13 cellular contexts compared by ENCODE assay signal in genomic region chr16:79283578-79283977, GRCh38.
A peak's percentile ranks its signal among the peaks of the same experiment; 100 is the strongest.
DNase-seq lines count a peak whose midpoint lies in the region; ATAC-seq and TF ChIP-seq lines count a peak whose summit lies in the region.
"Had no signal": no experiment of that assay in that cellular context is flagged by ENCODE, and none has a peak within 500 bp of the region (broad histone marks: within the 10 kb centered on the region; RNA-seq: fewer than 3 reads in every experiment).

No MANE protein-coding gene starts in this region.

- peak overlapping the region; percentile 25 for H3K4me3 Mint-ChIP-seq in natural killer cell

- intact Hi-C loops in natural killer cell (cut with micrococcal nuclease), result no loop called here

- H3K27me3 Mint-ChIP-seq in natural killer cell (ENCODE audit: low read depth in 2 of 2), result peaks cover 0 to 3% of the 10 kb centered on the region in 2 donors

- TF ChIP-seq CTCF in natural killer cell (IDR thresholded peaks at IDR 0.05), result no peak

- ATAC-seq in GM18517 (IDR thresholded peaks at IDR 0.05; ENCODE audit: unreplicated experiment) (peak; percentile 47), GM21737 (IDR thresholded peaks at IDR 0.05; ENCODE audit: unreplicated experiment) (peak; percentile 46), natural killer cell (peak; percentile 46 to 62 (median 52)), HG03196 (IDR thresholded peaks at IDR 0.05; ENCODE audit: unreplicated experiment) (no peak), HG02623 (IDR thresholded peaks at IDR 0.05; ENCODE audit: unreplicated experiment) (no peak)
- ATAC-seq: HCT116, SK-N-SH treated with all-trans-retinoic acid at 6 μM for 48 hours had no signal

- H3K9me3 Mint-ChIP-seq in natural killer cell, result no peaks in the 10 kb centered on the region

- peaks cover 36 to 56% of the 10 kb centered on the region in 2 donors for H3K4me1 Mint-ChIP-seq in natural killer cell

- H3K36me3 Mint-ChIP-seq in natural killer cell, result no peaks in the 10 kb centered on the region

- DNase-seq in activated CD4-positive, alpha-beta T cell treated with anti-CD3 and anti-CD28 coated beads, Interleukin-2, amount 50 U/mL, for 1 hour, result peak; percentile 19
- DNase-seq in natural killer cell, result no peak
- no peak for DNase-seq in DMS53 (lab: John Stamatoyannopoulos, UW)
- DNase-seq: anterior cingulate cortex, dermis blood vessel endothelial cell, NCI-H2029 treated with DMSO at 0.1 percent for 48 hours, substantia nigra had no signal

- peak overlapping the region; percentile 66 to 71 for H3K27ac Mint-ChIP-seq in natural killer cell

Comparison
In these comparisons a context has a peak if more than half of its experiments do, and no peak if none do; other contexts are left out.
1. ATAC-seq: peak in GM18517 (single experiment), GM21737 (single experiment) and natural killer cell (3 of 3); none in HG03196 (single experiment) and HG02623 (single experiment).